In the genomic region with DNA sequence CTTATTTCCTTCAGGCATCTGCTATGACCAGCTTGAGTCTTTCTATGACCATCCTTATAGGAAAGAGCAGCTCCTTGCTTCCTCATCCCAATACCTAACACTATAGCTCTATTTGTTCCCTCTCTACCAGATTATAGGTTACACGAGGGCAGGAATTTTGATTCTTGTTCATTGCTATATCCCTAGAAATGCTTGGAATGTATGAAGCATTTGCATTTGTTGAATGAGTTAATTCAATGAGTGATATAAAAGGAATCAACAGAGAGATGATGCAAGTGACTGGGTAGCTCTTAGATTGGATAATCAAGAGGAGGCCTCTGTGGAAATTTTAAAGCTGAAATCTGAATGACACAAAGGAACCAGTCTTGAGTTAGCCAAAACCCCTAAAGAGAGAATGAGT, we compare ENCODE assay signal across 1 cellular context.
A peak's percentile ranks its signal among the peaks of the same experiment; 100 is the strongest.
TF ChIP-seq lines count a peak whose summit lies in the region.

No MANE protein-coding gene starts in this region.

TF ChIP-seq in SK-N-SH, 30 proteins besides CTCF, POLR2A, EP300 and RAD21:
- TF ChIP-seq, protein P1, sequence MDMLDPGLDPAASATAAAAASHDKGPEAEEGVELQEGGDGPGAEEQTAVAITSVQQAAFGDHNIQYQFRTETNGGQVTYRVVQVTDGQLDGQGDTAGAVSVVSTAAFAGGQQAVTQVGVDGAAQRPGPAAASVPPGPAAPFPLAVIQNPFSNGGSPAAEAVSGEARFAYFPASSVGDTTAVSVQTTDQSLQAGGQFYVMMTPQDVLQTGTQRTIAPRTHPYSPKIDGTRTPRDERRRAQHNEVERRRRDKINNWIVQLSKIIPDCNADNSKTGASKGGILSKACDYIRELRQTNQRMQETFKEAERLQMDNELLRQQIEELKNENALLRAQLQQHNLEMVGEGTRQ (IDR thresholded peaks at IDR 0.05; ENCODE audit: borderline replicate concordance, low read depth, low read length), result no peak
- TF ChIP-seq TCF12 (IDR thresholded peaks at IDR 0.05) (no peak), TAF1 (IDR thresholded peaks at IDR 0.05; ENCODE audit: borderline replicate concordance, low read depth, low read length) (no peak), TEAD4 (IDR thresholded peaks at IDR 0.05; ENCODE audit: borderline replicate concordance, insufficient read depth) (peak; percentile 24; the same call in 1 of the 2 replicates), FOSL2 (IDR thresholded peaks at IDR 0.05; ENCODE audit: borderline replicate concordance, low read depth) (no peak), EZH2phosphoT487 (IDR thresholded peaks at IDR 0.05; ENCODE audit: borderline replicate concordance, low read depth) (no peak)
- TF ChIP-seq, protein P2, sequence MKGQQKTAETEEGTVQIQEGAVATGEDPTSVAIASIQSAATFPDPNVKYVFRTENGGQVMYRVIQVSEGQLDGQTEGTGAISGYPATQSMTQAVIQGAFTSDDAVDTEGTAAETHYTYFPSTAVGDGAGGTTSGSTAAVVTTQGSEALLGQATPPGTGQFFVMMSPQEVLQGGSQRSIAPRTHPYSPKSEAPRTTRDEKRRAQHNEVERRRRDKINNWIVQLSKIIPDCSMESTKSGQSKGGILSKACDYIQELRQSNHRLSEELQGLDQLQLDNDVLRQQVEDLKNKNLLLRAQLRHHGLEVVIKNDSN (IDR thresholded peaks at IDR 0.05; ENCODE audit: borderline replicate concordance, low read depth), result no peak
